In genomic region chr20:61289166-61289565, GRCh38 we compare ENCODE assay signal across 23 cellular contexts. TPM values are rescaled to one million over a fixed set of nuclear protein-coding genes. Genes with fewer than 3 reads are reported as not detected.
"Had no signal": no experiment of that assay in that cellular context is flagged by ENCODE, and none has a peak within 500 bp of the region (broad histone marks: within the 10 kb centered on the region; RNA-seq: fewer than 3 reads in every experiment).

No MANE protein-coding gene starts in this region.

- H3K36me3 Mint-ChIP-seq: immature natural killer cell; naive thymus-derived CD8-positive, alpha-beta T cell; stimulated activated effector memory CD8-positive, alpha-beta T cell treated with anti-CD3 and anti-CD28 coated beads, Interleukin-12 subunit alpha, Interleukin-12 subunit beta, amount 100 ng/mL, for 72 hours; type B pancreatic cell had no signal

- H3K27ac ChIP-seq: lower lobe of right lung, neutrophil, parathyroid adenoma, right lobe of liver, stomach, testis, tibial artery had no signal

- H3K4me1 Mint-ChIP-seq: immature natural killer cell; stimulated activated effector memory CD8-positive, alpha-beta T cell treated with anti-CD3 and anti-CD28 coated beads, Interleukin-12 subunit alpha, Interleukin-12 subunit beta, amount 100 ng/mL, for 72 hours had no signal

- DNase-seq: effector memory CD8-positive, alpha-beta T cell; erythroblast; immature natural killer cell; islet precursor cell; kidney glomerular epithelial cell; left ventricle myocardium superior; naive thymus-derived CD8-positive, alpha-beta T cell; nephron progenitor cell; stimulated activated CD4-positive, alpha-beta T cell treated with anti-CD3 and anti-CD28 coated beads, Interleukin-2, amount 100 ng/mL, for 24 hours; stimulated activated CD4-positive, alpha-beta T cell treated with anti-CD3 and anti-CD28 coated beads, Interleukin-4, amount 100 ng/mL, for 24 hours; stimulated activated naive CD4-positive, alpha-beta T cell treated with Interleukin-2 at 50 U/mL for 16 hours; stomach; testis; tibial artery had no signal

- H3K9me3 Mint-ChIP-seq: effector memory CD8-positive, alpha-beta T cell; stimulated activated effector memory CD8-positive, alpha-beta T cell treated with anti-CD3 and anti-CD28 coated beads, Interleukin-12 subunit alpha, Interleukin-12 subunit beta, amount 100 ng/mL, for 72 hours; type B pancreatic cell had no signal

- H3K4me3 Mint-ChIP-seq: effector memory CD8-positive, alpha-beta T cell; immature natural killer cell; naive thymus-derived CD8-positive, alpha-beta T cell; nephron progenitor cell; stimulated activated effector memory CD8-positive, alpha-beta T cell treated with anti-CD3 and anti-CD28 coated beads, Interleukin-12 subunit alpha, Interleukin-12 subunit beta, amount 100 ng/mL, for 72 hours; type B pancreatic cell had no signal

- H3K27me3 Mint-ChIP-seq: type B pancreatic cell had no signal

- H3K27ac Mint-ChIP-seq: effector memory CD8-positive, alpha-beta T cell; immature natural killer cell; naive thymus-derived CD8-positive, alpha-beta T cell; nephron progenitor cell; progenitor cell of endocrine pancreas; stimulated activated effector memory CD8-positive, alpha-beta T cell treated with anti-CD3 and anti-CD28 coated beads, Interleukin-12 subunit alpha, Interleukin-12 subunit beta, amount 100 ng/mL, for 72 hours; type B pancreatic cell had no signal

- ATAC-seq: effector memory CD8-positive, alpha-beta T cell; left ventricle myocardium superior; lower lobe of right lung; naive thymus-derived CD8-positive, alpha-beta T cell; right lobe of liver; stimulated activated effector memory CD8-positive, alpha-beta T cell treated with anti-CD3 and anti-CD28 coated beads, Interleukin-12 subunit alpha, Interleukin-12 subunit beta, amount 100 ng/mL, for 72 hours had no signal

- H3K27me3 ChIP-seq: neutrophil, right lobe of liver, testis had no signal

RNA-seq across cellular contexts. Expression of gene CDH4, which starts 37.1 kb away (rescaled TPM):
- total RNA-seq: left ventricle myocardium superior, mesenteric fat pad, subcutaneous adipose tissue had no signal
